Comparison of ENCODE assay signal across 11 cellular contexts in genomic region chr3:98971183-98971681, GRCh38.
A peak's percentile ranks its signal among the peaks of the same experiment; 100 is the strongest.
DNase-seq lines count a peak whose midpoint lies in the region; ATAC-seq, FAIRE-seq and TF ChIP-seq lines count a peak whose summit lies in the region.
"Had no signal": no experiment of that assay in that cellular context is flagged by ENCODE, and none has a peak within 500 bp of the region (broad histone marks: within the 10 kb centered on the region; RNA-seq: fewer than 3 reads in every experiment).

No MANE protein-coding gene starts in this region.

- H3K36me3 ChIP-seq in endothelial cell of umbilical vein (ENCODE audit: control insufficient read depth in 2 of 2, extremely low read depth in 1 of 2, insufficient read depth in 2 of 2, low read length in 2 of 2) (no peaks in the 10 kb centered on the region), smooth muscle cell (ENCODE audit: low read depth) (no peaks in the 10 kb centered on the region)

- no peaks in the 10 kb centered on the region for H3K9me3 ChIP-seq in endothelial cell of umbilical vein (replicated peaks; ENCODE audit: control insufficient read depth, insufficient read depth, low read length)
- H3K9me3 ChIP-seq in smooth muscle cell (replicated peaks; ENCODE audit: low read depth) = no peaks in the 10 kb centered on the region

- H3K4me2 ChIP-seq in endothelial cell of umbilical vein (ENCODE audit: insufficient read depth, low read length) = peak overlapping the region; percentile 76
- H3K4me2 ChIP-seq in smooth muscle cell = peak overlapping the region; percentile 75

- H3K27ac ChIP-seq in endothelial cell of umbilical vein (ENCODE audit: insufficient read depth, low read depth, low read length) = peak overlapping the region; percentile 100
- H3K27ac ChIP-seq in smooth muscle cell (ENCODE audit: low read depth) = peak overlapping the region; percentile 99

- POLR2A ChIA-PET in endothelial cell of umbilical vein (lab: Charles Lee) = interaction anchor here (1.0 kb wide), 1 partner anchor 71 kb away, joined by 3 read pairs; no protein-coding TSS in a partner anchor
- POLR2A ChIA-PET in T-cell (lab: Charles Lee) = no interaction called here

- H3K4me3 Mint-ChIP-seq in activated T-cell treated with anti-CD3 and anti-CD28 coated beads, Interleukin-2, amount 50 U/mL, for 24 hours = no peak overlapping the region
- no peak overlapping the region for H3K4me3 Mint-ChIP-seq in T-cell

- no TSS peak for BruUV-seq in endothelial cell of umbilical vein (replicated peaks; lab: Mats Ljungman, UMichigan)

- intact Hi-C loops in endothelial cell of umbilical vein (cut with micrococcal nuclease) = loop anchor here (1.0 to 5.0 kb wide), 4 partner anchors 15 to 1071 kb away; partner anchors contain the start of gene DCBLD2

- CTCF ChIA-PET in endothelial cell of umbilical vein (lab: Charles Lee) = interaction anchor here (1.0 to 1.7 kb wide), 5 partner anchors 10 to 154 kb away, joined by 3 to 10 read pairs (median 6); no protein-coding TSS in a partner anchor
- CTCF ChIA-PET in T-cell (lab: Charles Lee) = no interaction called here

- H3K79me2 ChIP-seq in endothelial cell of umbilical vein (ENCODE audit: control insufficient read depth, insufficient read depth, low read length) (no peaks in the 10 kb centered on the region), smooth muscle cell (ENCODE audit: low read depth) (no peaks in the 10 kb centered on the region)

- no peaks in the 10 kb centered on the region for H3K27me3 ChIP-seq in endothelial cell of umbilical vein (ENCODE audit: control insufficient read depth in 2 of 2, insufficient read depth in 2 of 2, low read length in 2 of 2)
- no peaks in the 10 kb centered on the region for H3K27me3 ChIP-seq in smooth muscle cell (ENCODE audit: low read depth)

- DNase-seq in activated T-cell treated with anti-CD3 and anti-CD28 coated beads, Interleukin-2, amount 50 U/mL, for 24 hours = no peak
- no peak for DNase-seq in activated T-cell treated with anti-CD3 and anti-CD28 coated beads, Interleukin-2, amount 50 U/mL, for 48 hours
- peak; percentile 96 for DNase-seq in RKO (ENCODE audit: low spot score)
- DNase-seq in endothelial cell of umbilical vein (ENCODE audit: low read depth, low spot score) = peak; percentile 88
- no peak for DNase-seq in smooth muscle cell (lab: John Stamatoyannopoulos, UW; ENCODE audit: unreplicated experiment)
- no peak for DNase-seq in T-cell
- no peak for DNase-seq in RPMI8226
- DNase-seq: AML-193, islet precursor cell, NCI-H524 treated with DMSO at 0.1 percent for 48 hours had no signal

- H3K4me1 Mint-ChIP-seq in activated T-cell treated with anti-CD3 and anti-CD28 coated beads, Interleukin-2, amount 50 U/mL, for 24 hours (ENCODE audit: low read depth) = peaks cover 8% of the 10 kb centered on the region
- no peaks in the 10 kb centered on the region for H3K4me1 Mint-ChIP-seq in T-cell

- dilution Hi-C loops in endothelial cell of umbilical vein (cut with MboI; ENCODE audit: extremely low pct_ligation_motif_present, low sequenced_read_pairs) = no loop called here

- TF ChIP-seq POLR2A in endothelial cell of umbilical vein (IDR thresholded peaks at IDR 0.05; ENCODE audit: low read depth, low read length) = no peak

- 78% methylated on average over 1 of the region's 1 CpG for WGBS in smooth muscle cell (ENCODE audit: low lambda C conversion rate)

- no peak overlapping the region for H2AFZ ChIP-seq in endothelial cell of umbilical vein (ENCODE audit: low read depth, low read length)
- no peak overlapping the region for H2AFZ ChIP-seq in smooth muscle cell (ENCODE audit: low read depth)

- H3K9me3 Mint-ChIP-seq in activated T-cell treated with anti-CD3 and anti-CD28 coated beads, Interleukin-2, amount 50 U/mL, for 24 hours = peaks cover 5% of the 10 kb centered on the region
- peaks cover 0 to 7% (median 3%) of the 10 kb centered on the region in 3 donors for H3K9me3 Mint-ChIP-seq in T-cell

- peak overlapping the region; percentile 68 for H3K27ac Mint-ChIP-seq in activated T-cell treated with anti-CD3 and anti-CD28 coated beads, Interleukin-2, amount 50 U/mL, for 24 hours
- no peak overlapping the region for H3K27ac Mint-ChIP-seq in T-cell

- H3K36me3 Mint-ChIP-seq in activated T-cell treated with anti-CD3 and anti-CD28 coated beads, Interleukin-2, amount 50 U/mL, for 24 hours (ENCODE audit: low read depth) = no peaks in the 10 kb centered on the region
- no peaks in the 10 kb centered on the region for H3K36me3 Mint-ChIP-seq in T-cell

- no peaks in the 10 kb centered on the region for H3K9me1 ChIP-seq in endothelial cell of umbilical vein (replicated peaks; ENCODE audit: control insufficient read depth, extremely low read depth, insufficient read depth, low read length)

- H3F3A ChIP-seq in smooth muscle cell (ENCODE audit: low read depth) = no peaks in the 10 kb centered on the region

- H3K4me1 ChIP-seq in endothelial cell of umbilical vein (ENCODE audit: control insufficient read depth, extremely low read depth, insufficient read depth, low read length) = peaks cover 66% of the 10 kb centered on the region
- H3K4me1 ChIP-seq in smooth muscle cell (ENCODE audit: low read depth) = no peaks in the 10 kb centered on the region

- H3K9ac ChIP-seq in endothelial cell of umbilical vein (replicated peaks; ENCODE audit: extremely low read depth, insufficient read depth, low read length) (peak overlapping the region; percentile 91), smooth muscle cell (ENCODE audit: low read depth) (peak overlapping the region; percentile 94)

- H4K20me1 ChIP-seq in endothelial cell of umbilical vein (replicated peaks; ENCODE audit: control insufficient read depth, extremely low read depth, insufficient read depth, low read length) = no peaks in the 10 kb centered on the region
- no peaks in the 10 kb centered on the region for H4K20me1 ChIP-seq in smooth muscle cell (ENCODE audit: low read depth)

- ATAC-seq in GM21737 (IDR thresholded peaks at IDR 0.05; ENCODE audit: unreplicated experiment) = no peak
- no peak for ATAC-seq in T-cell (replicated peaks in 1 of 4)

- H3K4me3 ChIP-seq in endothelial cell of umbilical vein (replicated peaks in 1 of 3; ENCODE audit: insufficient read depth in 1 of 3, low read depth in 1 of 3, low read length in 3 of 3) (peak overlapping the region in 1 of 3 experiments; percentile 5), smooth muscle cell (no peak overlapping the region)

- TF ChIP-seq CTCF in endothelial cell of umbilical vein (IDR thresholded peaks at IDR 0.05; ENCODE audit: extremely low read depth in 1 of 2, insufficient read depth in 1 of 2, low read depth in 1 of 2, low read length in 2 of 2) (no peak), smooth muscle cell (IDR thresholded peaks at IDR 0.05; ENCODE audit: borderline replicate concordance, insufficient read depth, poor library complexity, severe bottlenecking) (no peak)

- FAIRE-seq in endothelial cell of umbilical vein (lab: Jason Lieb, UNC) = peak; percentile 87

- peaks cover 3% of the 10 kb centered on the region for H3K27me3 Mint-ChIP-seq in activated T-cell treated with anti-CD3 and anti-CD28 coated beads, Interleukin-2, amount 50 U/mL, for 24 hours
- H3K27me3 Mint-ChIP-seq in T-cell = peaks cover 3 to 18% of the 10 kb centered on the region in 2 donors

TF ChIP-seq in endothelial cell of umbilical vein, 7 proteins besides CTCF, POLR2A, EP300 and RAD21:
- TF ChIP-seq JUN (IDR thresholded peaks at IDR 0.05; ENCODE audit: borderline replicate concordance, insufficient read depth, insufficient read length, low read depth) = peak; percentile 100
- no peak for TF ChIP-seq MYC (IDR thresholded peaks at IDR 0.05; ENCODE audit: low read depth, low read length)
- peak; percentile 82 for TF ChIP-seq GATA2 (IDR thresholded peaks at IDR 0.05; ENCODE audit: insufficient read depth, insufficient read length, low read depth, low read length)
- peak; percentile 100 for TF ChIP-seq FOS (IDR thresholded peaks at IDR 0.05; ENCODE audit: borderline replicate concordance, insufficient read depth, low read length)
- TF ChIP-seq POLR2AphosphoS5 (IDR thresholded peaks at IDR 0.05; ENCODE audit: insufficient read depth, low read depth, low read length) = peak; percentile 54
- TF ChIP-seq, protein P1, sequence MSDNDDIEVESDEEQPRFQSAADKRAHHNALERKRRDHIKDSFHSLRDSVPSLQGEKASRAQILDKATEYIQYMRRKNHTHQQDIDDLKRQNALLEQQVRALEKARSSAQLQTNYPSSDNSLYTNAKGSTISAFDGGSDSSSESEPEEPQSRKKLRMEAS (IDR thresholded peaks at IDR 0.05; ENCODE audit: insufficient read depth, insufficient read length) = no peak
- no peak for TF ChIP-seq EZH2 (IDR thresholded peaks at IDR 0.05; ENCODE audit: borderline replicate concordance, low read depth, low read length, severe bottlenecking)

Comparison
In these comparisons a context has a peak if more than half of its experiments do, and no peak if none do; other contexts are left out.
1. DNase-seq: peak in RKO (single experiment) and endothelial cell of umbilical vein (single experiment); none in activated T-cell treated with anti-CD3 and anti-CD28 coated beads, Interleukin-2, amount 50 U/mL, for 24 hours (single experiment), activated T-cell treated with anti-CD3 and anti-CD28 coated beads, Interleukin-2, amount 50 U/mL, for 48 hours (0 of 2), smooth muscle cell (single experiment), T-cell (0 of 34) and RPMI8226 (single experiment).